ENCODE assay signal across 2 cellular contexts in genomic region chr14:64495252-64495651, GRCh38.
TF ChIP-seq lines count a peak whose summit lies in the region.

No MANE protein-coding gene starts in this region.

TF ChIP-seq in HEK293, 187 proteins besides CTCF, POLR2A, EP300 and RAD21:
- no peak for TF ChIP-seq ZFHX2 (tag by site-specific recombination; conservative IDR thresholded peaks at IDR 0.05)
- TF ChIP-seq ZNF555 (tag by site-specific recombination; conservative IDR thresholded peaks at IDR 0.05) = no peak
- no peak for TF ChIP-seq HOXC10 (CRISPR knock-in tag; IDR thresholded peaks at IDR 0.05)
- TF ChIP-seq ZNF138 (tag by site-specific recombination; IDR thresholded peaks at IDR 0.05; ENCODE audit: borderline replicate concordance) = no peak
- TF ChIP-seq PRDM10 (tag by site-specific recombination; IDR thresholded peaks at IDR 0.05) = peak; percentile 72
- no peak for TF ChIP-seq PRDM1 (tag by site-specific recombination; IDR thresholded peaks at IDR 0.05)

TF ChIP-seq in WTC11, 78 proteins besides CTCF, POLR2A, EP300 and RAD21:
- TF ChIP-seq CREM (CRISPR knock-in tag; IDR thresholded peaks at IDR 0.05) (no peak), TEAD1 (CRISPR knock-in tag; IDR thresholded peaks at IDR 0.05) (no peak), SMAD3 (CRISPR knock-in tag; IDR thresholded peaks at IDR 0.05; ENCODE audit: borderline replicate concordance) (no peak), MYBL2 (CRISPR knock-in tag; IDR thresholded peaks at IDR 0.05) (no peak), ATF2 (CRISPR knock-in tag; IDR thresholded peaks at IDR 0.05; ENCODE audit: borderline replicate concordance, low read depth) (no peak), ETV6 (CRISPR knock-in tag; IDR thresholded peaks at IDR 0.05) (no peak), EMX1 (CRISPR knock-in tag; IDR thresholded peaks at IDR 0.05) (no peak)
